ENCODE assay signal across 9 cellular contexts in the genomic region with DNA sequence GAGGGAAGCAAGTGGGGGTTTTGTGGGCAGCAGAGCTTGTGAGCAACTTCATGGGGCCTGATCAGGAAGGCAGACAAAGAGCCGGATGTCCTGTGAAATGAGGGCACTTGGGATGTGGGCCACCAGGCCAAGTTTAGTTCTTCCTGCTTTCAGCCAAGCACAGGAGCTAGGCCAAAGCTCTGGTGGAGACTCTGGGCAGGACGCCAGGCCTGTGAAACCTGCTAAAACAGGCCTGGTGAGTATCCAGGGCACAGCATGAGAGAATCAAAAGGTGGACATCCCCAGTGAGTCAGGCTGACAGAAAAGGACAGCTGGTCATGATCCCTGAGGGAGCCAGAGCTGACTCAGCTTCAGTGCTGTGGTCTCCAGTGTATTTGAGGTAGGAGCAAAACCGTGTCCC.
DNase-seq lines count a peak whose midpoint lies in the region; ATAC-seq and TF ChIP-seq lines count a peak whose summit lies in the region.
"Had no signal": no experiment of that assay in that cellular context is flagged by ENCODE, and none has a peak within 500 bp of the region (broad histone marks: within the 10 kb centered on the region; RNA-seq: fewer than 3 reads in every experiment).

No MANE protein-coding gene starts in this region.

- no peaks in the 10 kb centered on the region for H3F3A ChIP-seq in SK-N-SH (replicated peaks; ENCODE audit: insufficient read depth)

- no peak overlapping the region for H3K4me2 ChIP-seq in SK-N-SH

- no peak overlapping the region for H2AFZ ChIP-seq in SK-N-SH (ENCODE audit: low read depth)

- TF ChIP-seq CTCF in SK-N-SH (IDR thresholded peaks at IDR 0.05) (no peak), gastroesophageal sphincter (IDR thresholded peaks at IDR 0.05) (peak in 1 of 4 experiments; percentile 8), prostate gland (IDR thresholded peaks at IDR 0.05) (no peak)

- no peaks in the 10 kb centered on the region for H3K27me3 ChIP-seq in SK-N-SH (ENCODE audit: insufficient read depth)
- no peaks in the 10 kb centered on the region for H3K27me3 ChIP-seq in gastroesophageal sphincter
- no peaks in the 10 kb centered on the region for H3K27me3 ChIP-seq in prostate gland (replicated peaks; ENCODE audit: insufficient read depth)
- H3K27me3 ChIP-seq: cardiac muscle cell had no signal

- in situ Hi-C loops in G401 (cut with HindIII; ENCODE audit: low sequenced_read_pairs), result no loop called here

- H3K79me2 ChIP-seq in SK-N-SH (ENCODE audit: insufficient read depth), result no peaks in the 10 kb centered on the region

- H3K27ac ChIP-seq in SK-N-SH (ENCODE audit: low read depth in 2 of 2, low read length in 1 of 2), result peak overlapping the region; percentile 27 to 65; a peak in 2 of 4 replicates
- peak overlapping the region in 3 of 4 donors; percentile 45 to 60 (median 55) for H3K27ac ChIP-seq in gastroesophageal sphincter
- H3K27ac ChIP-seq in prostate gland, result peak overlapping the region; percentile 47 to 55
- H3K27ac ChIP-seq: cardiac muscle cell had no signal

- no peaks in the 10 kb centered on the region for H3K9me2 ChIP-seq in SK-N-SH

- H3K4me1 ChIP-seq in SK-N-SH (ENCODE audit: control insufficient read depth in 1 of 2, insufficient read depth in 2 of 2, low read depth in 1 of 2, low read length in 1 of 2) (peaks cover 0 to 20% of the 10 kb centered on the region in 2 experiments; a peak in 2 of 4 replicates), gastroesophageal sphincter (peaks cover 0 to 40% (median 3%) of the 10 kb centered on the region in 3 donors), prostate gland (replicated peaks) (no peaks in the 10 kb centered on the region)

- TF ChIP-seq EP300 in SK-N-SH (IDR thresholded peaks at IDR 0.05; ENCODE audit: borderline replicate concordance in 1 of 2, low read depth in 1 of 2, low read length in 1 of 2) (0 out of 4 replicates have a peak, but pooled peaks of 1 of the 2 experiments have one; percentile 26), gastroesophageal sphincter (IDR thresholded peaks at IDR 0.05) (no peak)

- ATAC-seq in gastroesophageal sphincter (peak; percentile 82), GM18519 (IDR thresholded peaks at IDR 0.05; ENCODE audit: low FRiP score, unreplicated experiment) (no peak), GM19455 (IDR thresholded peaks at IDR 0.05; ENCODE audit: unreplicated experiment) (no peak)

- H3K36me3 ChIP-seq in SK-N-SH (replicated peaks in 1 of 2; ENCODE audit: control insufficient read depth in 1 of 2, insufficient read depth in 2 of 2, low read length in 1 of 2), result no peaks in the 10 kb centered on the region
- H3K36me3 ChIP-seq in gastroesophageal sphincter, result no peaks in the 10 kb centered on the region
- no peaks in the 10 kb centered on the region for H3K36me3 ChIP-seq in prostate gland
- H3K36me3 ChIP-seq: cardiac muscle cell had no signal

- no peaks in the 10 kb centered on the region for H3K9me3 ChIP-seq in SK-N-SH
- no peaks in the 10 kb centered on the region for H3K9me3 ChIP-seq in gastroesophageal sphincter
- no peaks in the 10 kb centered on the region for H3K9me3 ChIP-seq in prostate gland

- intact Hi-C loops in prostate gland (cut with DNase I), result no loop called here

- peak; percentile 7; the same call in 1 of the 2 replicates for TF ChIP-seq RAD21 in SK-N-SH (IDR thresholded peaks at IDR 0.05; ENCODE audit: low read length)

- no peak overlapping the region for H3K4me3 ChIP-seq in SK-N-SH (ENCODE audit: low read depth in 2 of 2, low read length in 1 of 2)
- H3K4me3 ChIP-seq in gastroesophageal sphincter, result no peak overlapping the region
- no peak overlapping the region for H3K4me3 ChIP-seq in prostate gland
- H3K4me3 ChIP-seq: cardiac muscle cell had no signal

- POLR2A ChIA-PET in SK-N-SH (lab: Yijun Ruan, JAX), result no interaction called here

- peak; percentile 96 for DNase-seq in G401 (ENCODE audit: low spot score)
- DNase-seq in SK-N-SH, result peak; percentile 23
- DNase-seq in prostate gland (ENCODE audit: low spot score), result peak; percentile 84
- no peak for DNase-seq in DMS153 treated with DMSO at 0.1 percent for 48 hours (lab: John Stamatoyannopoulos, UW; ENCODE audit: unreplicated experiment)
- DNase-seq in iPS-NIHi7 (ENCODE audit: extremely low spot score), result no peak

- 73% methylated on average over 2 of the region's 3 CpGs for WGBS in SK-N-SH (ENCODE audit: low lambda C conversion rate)
- 11 to 29% methylated on average over 1 to 2 of the region's 3 CpGs for WGBS in gastroesophageal sphincter (ENCODE audit: low coverage in 1 of 2), 2 donors
- 14% methylated on average over 3 of the region's 3 CpGs for WGBS in prostate gland

- no peaks in the 10 kb centered on the region for H4K20me1 ChIP-seq in SK-N-SH (ENCODE audit: insufficient read depth)

- CTCF ChIA-PET in SK-N-SH (lab: Yijun Ruan, JAX), result interaction anchor here (0.5 to 1.0 kb wide), 2 partner anchors 17 to 20 kb away, joined by 3 read pairs; no protein-coding TSS in a partner anchor

- H3K9ac ChIP-seq in SK-N-SH, result no peak overlapping the region

- TF ChIP-seq POLR2A in gastroesophageal sphincter (IDR thresholded peaks at IDR 0.05) (no peak), prostate gland (IDR thresholded peaks at IDR 0.05) (no peak)

TF ChIP-seq in SK-N-SH, 30 proteins besides CTCF, POLR2A, EP300 and RAD21 (continues in another document):
- TF ChIP-seq EZH2phosphoT487 (IDR thresholded peaks at IDR 0.05; ENCODE audit: borderline replicate concordance, low read depth) (no peak), TEAD4 (IDR thresholded peaks at IDR 0.05; ENCODE audit: borderline replicate concordance, insufficient read depth) (no peak), SIN3A (IDR thresholded peaks at IDR 0.05; ENCODE audit: borderline replicate concordance, low read depth, low read length) (no peak), SMC3 (IDR thresholded peaks at IDR 0.05; ENCODE audit: low read depth, low read length) (no peak), GABPA (IDR thresholded peaks at IDR 0.05; ENCODE audit: low read depth) (no peak), MEF2A (IDR thresholded peaks at IDR 0.05; ENCODE audit: borderline replicate concordance, low read depth) (no peak), NFIC (IDR thresholded peaks at IDR 0.05; ENCODE audit: borderline replicate concordance) (peak; percentile 54), FOXJ3 (CRISPR knock-in tag; IDR thresholded peaks at IDR 0.05) (no peak), TCF12 (IDR thresholded peaks at IDR 0.05) (peak; percentile 70), MXI1 (IDR thresholded peaks at IDR 0.05; ENCODE audit: low read depth, low read length) (no peak), CHD2 (IDR thresholded peaks at IDR 0.05; ENCODE audit: low read length, partially characterized antibody) (no peak)
- TF ChIP-seq, protein P1, sequence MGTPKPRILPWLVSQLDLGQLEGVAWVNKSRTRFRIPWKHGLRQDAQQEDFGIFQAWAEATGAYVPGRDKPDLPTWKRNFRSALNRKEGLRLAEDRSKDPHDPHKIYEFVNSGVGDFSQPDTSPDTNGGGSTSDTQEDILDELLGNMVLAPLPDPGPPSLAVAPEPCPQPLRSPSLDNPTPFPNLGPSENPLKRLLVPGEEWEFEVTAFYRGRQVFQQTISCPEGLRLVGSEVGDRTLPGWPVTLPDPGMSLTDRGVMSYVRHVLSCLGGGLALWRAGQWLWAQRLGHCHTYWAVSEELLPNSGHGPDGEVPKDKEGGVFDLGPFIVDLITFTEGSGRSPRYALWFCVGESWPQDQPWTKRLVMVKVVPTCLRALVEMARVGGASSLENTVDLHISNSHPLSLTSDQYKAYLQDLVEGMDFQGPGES (IDR thresholded peaks at IDR 0.05; ENCODE audit: low read depth, low read length), result no peak
- TF ChIP-seq, protein P2, sequence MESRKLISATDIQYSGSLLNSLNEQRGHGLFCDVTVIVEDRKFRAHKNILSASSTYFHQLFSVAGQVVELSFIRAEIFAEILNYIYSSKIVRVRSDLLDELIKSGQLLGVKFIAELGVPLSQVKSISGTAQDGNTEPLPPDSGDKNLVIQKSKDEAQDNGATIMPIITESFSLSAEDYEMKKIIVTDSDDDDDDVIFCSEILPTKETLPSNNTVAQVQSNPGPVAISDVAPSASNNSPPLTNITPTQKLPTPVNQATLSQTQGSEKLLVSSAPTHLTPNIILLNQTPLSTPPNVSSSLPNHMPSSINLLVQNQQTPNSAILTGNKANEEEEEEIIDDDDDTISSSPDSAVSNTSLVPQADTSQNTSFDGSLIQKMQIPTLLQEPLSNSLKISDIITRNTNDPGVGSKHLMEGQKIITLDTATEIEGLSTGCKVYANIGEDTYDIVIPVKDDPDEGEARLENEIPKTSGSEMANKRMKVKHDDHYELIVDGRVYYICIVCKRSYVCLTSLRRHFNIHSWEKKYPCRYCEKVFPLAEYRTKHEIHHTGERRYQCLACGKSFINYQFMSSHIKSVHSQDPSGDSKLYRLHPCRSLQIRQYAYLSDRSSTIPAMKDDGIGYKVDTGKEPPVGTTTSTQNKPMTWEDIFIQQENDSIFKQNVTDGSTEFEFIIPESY (IDR thresholded peaks at IDR 0.05; ENCODE audit: borderline replicate concordance, low read depth), result no peak
- TF ChIP-seq, protein P3, sequence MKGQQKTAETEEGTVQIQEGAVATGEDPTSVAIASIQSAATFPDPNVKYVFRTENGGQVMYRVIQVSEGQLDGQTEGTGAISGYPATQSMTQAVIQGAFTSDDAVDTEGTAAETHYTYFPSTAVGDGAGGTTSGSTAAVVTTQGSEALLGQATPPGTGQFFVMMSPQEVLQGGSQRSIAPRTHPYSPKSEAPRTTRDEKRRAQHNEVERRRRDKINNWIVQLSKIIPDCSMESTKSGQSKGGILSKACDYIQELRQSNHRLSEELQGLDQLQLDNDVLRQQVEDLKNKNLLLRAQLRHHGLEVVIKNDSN (IDR thresholded peaks at IDR 0.05; ENCODE audit: borderline replicate concordance, low read depth), result no peak
- TF ChIP-seq, protein P4, sequence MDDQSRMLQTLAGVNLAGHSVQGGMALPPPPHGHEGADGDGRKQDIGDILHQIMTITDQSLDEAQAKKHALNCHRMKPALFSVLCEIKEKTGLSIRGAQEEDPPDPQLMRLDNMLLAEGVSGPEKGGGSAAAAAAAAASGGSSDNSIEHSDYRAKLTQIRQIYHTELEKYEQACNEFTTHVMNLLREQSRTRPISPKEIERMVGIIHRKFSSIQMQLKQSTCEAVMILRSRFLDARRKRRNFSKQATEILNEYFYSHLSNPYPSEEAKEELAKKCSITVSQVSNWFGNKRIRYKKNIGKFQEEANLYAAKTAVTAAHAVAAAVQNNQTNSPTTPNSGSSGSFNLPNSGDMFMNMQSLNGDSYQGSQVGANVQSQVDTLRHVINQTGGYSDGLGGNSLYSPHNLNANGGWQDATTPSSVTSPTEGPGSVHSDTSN (IDR thresholded peaks at IDR 0.05), result peak; percentile 34; the same call in 1 of the 2 replicates
- TF ChIP-seq, protein P5, sequence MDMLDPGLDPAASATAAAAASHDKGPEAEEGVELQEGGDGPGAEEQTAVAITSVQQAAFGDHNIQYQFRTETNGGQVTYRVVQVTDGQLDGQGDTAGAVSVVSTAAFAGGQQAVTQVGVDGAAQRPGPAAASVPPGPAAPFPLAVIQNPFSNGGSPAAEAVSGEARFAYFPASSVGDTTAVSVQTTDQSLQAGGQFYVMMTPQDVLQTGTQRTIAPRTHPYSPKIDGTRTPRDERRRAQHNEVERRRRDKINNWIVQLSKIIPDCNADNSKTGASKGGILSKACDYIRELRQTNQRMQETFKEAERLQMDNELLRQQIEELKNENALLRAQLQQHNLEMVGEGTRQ (IDR thresholded peaks at IDR 0.05; ENCODE audit: borderline replicate concordance, low read depth, low read length), result no peak

Comparison
In these comparisons a context has a peak if more than half of its experiments do, and no peak if none do; other contexts are left out.
1. DNase-seq: peak in G401 (single experiment), SK-N-SH (single experiment) and prostate gland (single experiment); none in DMS153 treated with DMSO at 0.1 percent for 48 hours (single experiment) and iPS-NIHi7 (single experiment).
2. Peak in every context shown above with its lines, with median percentiles within 50 percentile points of each other: H3K27ac ChIP-seq.